ENCODE assay signal across 3 cellular contexts in the genomic region with DNA sequence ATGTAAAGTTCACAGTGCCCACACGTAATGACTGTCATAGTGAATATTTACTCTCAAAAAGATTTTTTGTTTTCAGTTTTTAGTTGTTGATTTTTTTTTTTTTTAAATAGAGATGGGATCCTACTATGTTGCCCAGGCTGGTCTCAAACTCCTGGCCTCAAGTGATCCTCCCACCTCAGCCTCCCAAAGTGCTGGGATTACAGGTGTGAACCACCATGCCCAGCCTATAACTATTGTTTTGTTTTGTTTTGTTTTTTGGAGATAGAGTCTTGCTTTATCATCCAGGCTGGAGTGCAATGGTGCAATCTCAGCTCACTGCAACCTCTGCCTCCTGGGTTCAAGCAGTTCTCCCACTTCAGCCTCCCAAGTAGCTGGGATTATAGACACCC. TPM values are rescaled to one million over a fixed set of nuclear protein-coding genes. Genes with fewer than 3 reads are reported as not detected.
"Had no signal": no experiment of that assay in that cellular context is flagged by ENCODE, and none has a peak within 500 bp of the region (broad histone marks: within the 10 kb centered on the region; RNA-seq: fewer than 3 reads in every experiment).

No MANE protein-coding gene starts in this region.

RNA-seq across cellular contexts. Expression of a gene that starts 50.3 kb away (rescaled TPM):
- total RNA-seq: glomerular endothelial cell; lung microvascular endothelial cell; naive thymus-derived CD8-positive, alpha-beta T cell had no signal
